9 cellular contexts compared by ENCODE assay signal in genomic region chrX:44012484-44013096, GRCh38. TPM values are rescaled to one million over a fixed set of nuclear protein-coding genes. Genes with fewer than 3 reads are reported as not detected.
DNase-seq lines count a peak whose midpoint lies in the region; ATAC-seq and TF ChIP-seq lines count a peak whose summit lies in the region.
"Had no signal": no experiment of that assay in that cellular context is flagged by ENCODE, and none has a peak within 500 bp of the region (broad histone marks: within the 10 kb centered on the region; RNA-seq: fewer than 3 reads in every experiment).

No MANE protein-coding gene starts in this region.

- H3K9me3 Mint-ChIP-seq in activated T-helper 2 cell treated with anti-CD3 and anti-CD28 coated beads, Interferon-gamma antibody, Interleukin-2, Interleukin-4, amounts not matched to agents 10 μg/mL and 5 μg/mL and 100 μg/mL, durations not matched to agents 14 hours and 24 hours and 36 hours, result no peaks in the 10 kb centered on the region
- peaks cover 2% of the 10 kb centered on the region for H3K9me3 Mint-ChIP-seq in stimulated activated memory B cell treated with anti-CD40 and anti-IgM and Interleukin-4, amounts not matched to agents 10 μg/mL and 1 μg/mL and 100 μg/mL, for 72 hours

- H3K27ac Mint-ChIP-seq in activated T-helper 2 cell treated with anti-CD3 and anti-CD28 coated beads, Interferon-gamma antibody, Interleukin-2, Interleukin-4, amounts not matched to agents 10 μg/mL and 5 μg/mL and 100 μg/mL, durations not matched to agents 14 hours and 24 hours and 36 hours, result no peak overlapping the region
- H3K27ac Mint-ChIP-seq in stimulated activated memory B cell treated with anti-CD40 and anti-IgM and Interleukin-4, amounts not matched to agents 10 μg/mL and 1 μg/mL and 100 μg/mL, for 72 hours, result no peak overlapping the region

- ATAC-seq in left colon (no peak), HG03432 (IDR thresholded peaks at IDR 0.05; ENCODE audit: unreplicated experiment) (no peak)
- peak; percentile 59 for ATAC-seq in stimulated activated memory B cell treated with anti-CD40 and anti-IgM and Interleukin-4, amounts not matched to agents 10 μg/mL and 1 μg/mL and 100 μg/mL, for 72 hours

- H3K27me3 Mint-ChIP-seq in activated T-helper 2 cell treated with anti-CD3 and anti-CD28 coated beads, Interferon-gamma antibody, Interleukin-2, Interleukin-4, amounts not matched to agents 10 μg/mL and 5 μg/mL and 100 μg/mL, durations not matched to agents 14 hours and 24 hours and 36 hours (ENCODE audit: low read depth), result peaks cover 9% of the 10 kb centered on the region
- H3K27me3 Mint-ChIP-seq in stimulated activated memory B cell treated with anti-CD40 and anti-IgM and Interleukin-4, amounts not matched to agents 10 μg/mL and 1 μg/mL and 100 μg/mL, for 72 hours, result no peaks in the 10 kb centered on the region

- no peak for TF ChIP-seq CTCF in AG09319 (IDR thresholded peaks at IDR 0.05; ENCODE audit: low read depth, low read length)

- peak; percentile 16 for DNase-seq in AG09319 (ENCODE audit: extremely low read depth, low read depth)
- peak; percentile 82 for DNase-seq in NCI-H226
- peak; percentile 9 for DNase-seq in activated T-helper 2 cell treated with anti-CD3 and anti-CD28 coated beads, Interferon-gamma antibody, Interleukin-2, Interleukin-4, amounts not matched to agents 10 μg/mL and 5 μg/mL and 100 μg/mL, durations not matched to agents 14 hours and 24 hours and 36 hours (ENCODE audit: low spot score)
- DNase-seq in left colon, result peak; percentile 5 to 28
- no peak for DNase-seq in HuH-7 (ENCODE audit: low spot score)
- DNase-seq in NCI-H345 (lab: John Stamatoyannopoulos, UW), result no peak

- no peaks in the 10 kb centered on the region for H3K36me3 Mint-ChIP-seq in activated T-helper 2 cell treated with anti-CD3 and anti-CD28 coated beads, Interferon-gamma antibody, Interleukin-2, Interleukin-4, amounts not matched to agents 10 μg/mL and 5 μg/mL and 100 μg/mL, durations not matched to agents 14 hours and 24 hours and 36 hours (ENCODE audit: low read depth)
- peaks cover 4% of the 10 kb centered on the region for H3K36me3 Mint-ChIP-seq in stimulated activated memory B cell treated with anti-CD40 and anti-IgM and Interleukin-4, amounts not matched to agents 10 μg/mL and 1 μg/mL and 100 μg/mL, for 72 hours

- peaks cover 13% of the 10 kb centered on the region for H3K4me1 Mint-ChIP-seq in activated T-helper 2 cell treated with anti-CD3 and anti-CD28 coated beads, Interferon-gamma antibody, Interleukin-2, Interleukin-4, amounts not matched to agents 10 μg/mL and 5 μg/mL and 100 μg/mL, durations not matched to agents 14 hours and 24 hours and 36 hours (ENCODE audit: low read depth)
- H3K4me1 Mint-ChIP-seq in stimulated activated memory B cell treated with anti-CD40 and anti-IgM and Interleukin-4, amounts not matched to agents 10 μg/mL and 1 μg/mL and 100 μg/mL, for 72 hours, result peaks cover 14% of the 10 kb centered on the region

- intact Hi-C loops in activated T-helper 2 cell treated with anti-CD3 and anti-CD28 coated beads, Interferon-gamma antibody, Interleukin-2, Interleukin-4, amounts not matched to agents 10 μg/mL and 5 μg/mL and 100 μg/mL, durations not matched to agents 14 hours and 24 hours and 36 hours (cut with micrococcal nuclease), result no loop called here
- intact Hi-C loops in left colon (cut with DNase I, micrococcal nuclease), result no loop called here

- no peak overlapping the region for H3K4me3 Mint-ChIP-seq in activated T-helper 2 cell treated with anti-CD3 and anti-CD28 coated beads, Interferon-gamma antibody, Interleukin-2, Interleukin-4, amounts not matched to agents 10 μg/mL and 5 μg/mL and 100 μg/mL, durations not matched to agents 14 hours and 24 hours and 36 hours (ENCODE audit: low read depth)
- no peak overlapping the region for H3K4me3 Mint-ChIP-seq in stimulated activated memory B cell treated with anti-CD40 and anti-IgM and Interleukin-4, amounts not matched to agents 10 μg/mL and 1 μg/mL and 100 μg/mL, for 72 hours

RNA-seq across cellular contexts. Expression of gene NDP, which starts 39.4 kb away (rescaled TPM):
- not detected in 2 replicates for total RNA-seq in activated T-helper 2 cell treated with anti-CD3 and anti-CD28 coated beads, Interferon-gamma antibody, Interleukin-2, Interleukin-4, amounts not matched to agents 10 μg/mL and 5 μg/mL and 100 μg/mL, durations not matched to agents 14 hours and 24 hours and 36 hours
- total RNA-seq in left colon, result under 1 TPM in 1 of 2 donors, not detected in 1; 0.17 TPM
- total RNA-seq: activated CD8-positive, alpha-beta memory T cell treated with anti-CD3 and anti-CD28 coated beads for 36 hours had no signal

Comparison
In these comparisons a context has a peak if more than half of its experiments do, and no peak if none do; other contexts are left out.
1. DNase-seq: peak in AG09319 (single experiment), NCI-H226 (single experiment), activated T-helper 2 cell treated with anti-CD3 and anti-CD28 coated beads, Interferon-gamma antibody, Interleukin-2, Interleukin-4, amounts not matched to agents 10 μg/mL and 5 μg/mL and 100 μg/mL, durations not matched to agents 14 hours and 24 hours and 36 hours (single experiment) and left colon (2 of 2); none in HuH-7 (single experiment) and NCI-H345 (single experiment).